ENCODE assay signal across 9 cellular contexts in genomic region chr6:32668226-32668747, GRCh38. TPM values are rescaled to one million over a fixed set of nuclear protein-coding genes. Genes with fewer than 3 reads are reported as not detected.
DNase-seq lines count a peak whose midpoint lies in the region; ATAC-seq, FAIRE-seq and TF ChIP-seq lines count a peak whose summit lies in the region.
"Had no signal": no experiment of that assay in that cellular context is flagged by ENCODE, and none has a peak within 500 bp of the region (broad histone marks: within the 10 kb centered on the region; RNA-seq: fewer than 3 reads in every experiment).

No MANE protein-coding gene starts in this region.

- TF ChIP-seq CTCF in pancreas (IDR thresholded peaks at IDR 0.05), result no peak
- TF ChIP-seq CTCF in dorsolateral prefrontal cortex (IDR thresholded peaks at IDR 0.05 in 54 of 56, conservative IDR thresholded peaks at IDR 0.05 in 2 of 56; ENCODE audit: low read depth in 1 of 56, partially characterized antibody in 56 of 56), result no peak

- H3K4me1 ChIP-seq in pancreas, result no peaks in the 10 kb centered on the region
- H3K4me1 ChIP-seq: BLaER1 had no signal

- ATAC-seq in HG02943 (IDR thresholded peaks at IDR 0.05; ENCODE audit: low read depth, unreplicated experiment) (peak; percentile 59), pancreas (peak; percentile 73 to 97 (median 88))

- H3K4me3 ChIP-seq in pancreas (no peak overlapping the region), dorsolateral prefrontal cortex (no peak overlapping the region)
- H3K4me3 ChIP-seq: BLaER1 had no signal

- no peaks in the 10 kb centered on the region for H3K9me3 ChIP-seq in pancreas
- H3K9me3 ChIP-seq: BLaER1 had no signal

- H3K27me3 ChIP-seq in pancreas, result no peaks in the 10 kb centered on the region
- peaks cover 0 to 48% (median 0%) of the 10 kb centered on the region in 45 donors for H3K27me3 ChIP-seq in dorsolateral prefrontal cortex

- H3K36me3 ChIP-seq in pancreas, result no peaks in the 10 kb centered on the region
- H3K36me3 ChIP-seq: BLaER1 had no signal

- intact Hi-C loops in pancreas (cut with DNase I) (loop anchor here in 1 of 3 donors (10.0 kb wide), 1 partner anchor 97 kb away; the partner anchor contains the start of gene HLA-DQB2), dorsolateral prefrontal cortex (cut with DNase I) (no loop called here)

- peak; percentile 90 for FAIRE-seq in pancreas (lab: Jason Lieb, UNC)

- WGBS in pancreas, 2 donors, result 21 to 30% methylated on average over 5 of the region's 5 CpGs

- H3K27ac ChIP-seq in pancreas (peak overlapping the region in 1 of 4 donors; percentile 59), dorsolateral prefrontal cortex (peak overlapping the region in 2 of 59 donors; percentile 24 to 33)
- H3K27ac ChIP-seq: BLaER1 had no signal

- peak; percentile 74 for DNase-seq in activated CD8-positive, alpha-beta memory T cell treated with anti-CD3 and anti-CD28 coated beads for 24 hours
- no peak for DNase-seq in activated CD8-positive, alpha-beta memory T cell treated with anti-CD3 and anti-CD28 coated beads, Interleukin-2, amount 50 U/mL, for 48 hours
- DNase-seq in T follicular helper cell (ENCODE audit: low read depth), result peak; percentile 25
- DNase-seq in dermis blood vessel endothelial cell, result peak; percentile 44
- DNase-seq in pancreas, result peak in 3 of 6 donors; percentile 8 to 63 (median 30)
- DNase-seq in NCI-H82 (lab: John Stamatoyannopoulos, UW), result no peak
- DNase-seq in dorsolateral prefrontal cortex, result no peak

RNA-seq across cellular contexts. Expression of gene HLA-DQB1, which starts 1.8 kb away (rescaled TPM):
- not detected in 2 replicates for total RNA-seq in dermis blood vessel endothelial cell
- total RNA-seq in pancreas, result 10 to 100 TPM in 1 of 6 donors, 1 to 10 TPM in 4, under 1 TPM in 1; 0.63 to 17.6 (median 3.3) TPM
- polyA plus RNA-seq in pancreas, result 10 to 100 TPM; 22.8 to 24.7 TPM
- total RNA-seq in dorsolateral prefrontal cortex, result 10 to 100 TPM in 66 of 120 experiments, 1 to 10 TPM in 47, under 1 TPM in 7; 0.44 to 49.7 (median 12.7) TPM

RNA-seq across cellular contexts. Expression of gene HLA-DQA1, which starts 31.1 kb away (rescaled TPM):
- not detected in 2 replicates for total RNA-seq in dermis blood vessel endothelial cell
- 10 to 100 TPM in 2 of 6 donors, 1 to 10 TPM in 4; 1.1 to 66.1 (median 5.0) TPM for total RNA-seq in pancreas
- 1 to 10 TPM; 1.2 to 4.5 TPM for polyA plus RNA-seq in pancreas
- 10 to 100 TPM in 36 of 120 experiments, 1 to 10 TPM in 78, under 1 TPM in 4, not detected in 2; 0.47 to 30.3 (median 6.0) TPM for total RNA-seq in dorsolateral prefrontal cortex

Comparison
In these comparisons a context has a peak if more than half of its experiments do, and no peak if none do; other contexts are left out.
1. DNase-seq: peak in activated CD8-positive, alpha-beta memory T cell treated with anti-CD3 and anti-CD28 coated beads for 24 hours (single experiment), T follicular helper cell (single experiment) and dermis blood vessel endothelial cell (single experiment); none in activated CD8-positive, alpha-beta memory T cell treated with anti-CD3 and anti-CD28 coated beads, Interleukin-2, amount 50 U/mL, for 48 hours (single experiment), NCI-H82 (single experiment) and dorsolateral prefrontal cortex (0 of 10).